3 cellular contexts compared by ENCODE assay signal in genomic region chr12:13841358-13841757, GRCh38.
"Had no signal": no experiment of that assay in that cellular context is flagged by ENCODE, and none has a peak within 500 bp of the region (broad histone marks: within the 10 kb centered on the region; RNA-seq: fewer than 3 reads in every experiment).

No MANE protein-coding gene starts in this region.

- H3K4me3 ChIP-seq: GM12878 had no signal

- DNase-seq: GDM1, GF-D8 had no signal
